ENCODE assay signal across 24 cellular contexts in the genomic region with DNA sequence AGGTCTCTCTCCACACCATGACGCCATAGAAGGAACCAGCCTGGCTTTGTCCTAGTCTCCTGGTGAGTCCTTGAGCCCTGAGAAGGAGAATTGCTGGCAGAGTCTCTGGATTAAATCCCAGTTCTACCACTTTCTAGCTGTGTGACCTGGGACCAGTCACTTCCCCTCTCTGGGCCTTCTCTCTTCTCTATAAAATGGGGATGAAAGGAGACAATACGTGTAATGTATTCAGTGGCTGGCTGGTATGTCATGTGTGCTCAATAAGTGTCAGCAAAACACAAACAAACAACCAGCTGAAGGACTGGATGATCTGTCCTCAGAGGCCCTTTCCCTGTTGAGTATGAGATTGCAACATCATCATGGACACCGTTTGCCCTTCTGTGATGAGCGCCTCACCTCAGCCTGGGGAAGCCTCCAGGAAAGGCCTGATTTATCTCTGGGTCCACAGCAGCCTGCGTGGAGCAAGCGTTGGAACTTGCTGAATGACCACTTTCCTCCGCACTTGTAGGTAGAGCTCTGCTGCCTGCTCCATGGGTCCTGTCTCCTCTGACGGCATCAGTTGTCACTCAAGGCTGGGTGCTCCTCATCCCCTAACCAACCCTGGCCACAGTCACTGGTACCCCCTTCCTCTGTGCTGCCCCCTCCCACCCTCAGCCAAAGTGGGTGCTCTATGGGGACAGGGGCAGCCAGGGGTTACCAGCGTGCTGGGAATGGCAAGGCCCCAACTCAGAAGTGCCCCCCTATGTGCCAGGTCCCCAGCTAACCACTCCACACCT. TPM values are rescaled to one million over a fixed set of nuclear protein-coding genes. Genes with fewer than 3 reads are reported as not detected.
DNase-seq lines count a peak whose midpoint lies in the region; ATAC-seq, FAIRE-seq and TF ChIP-seq lines count a peak whose summit lies in the region.
"Had no signal": no experiment of that assay in that cellular context is flagged by ENCODE, and none has a peak within 500 bp of the region (broad histone marks: within the 10 kb centered on the region; RNA-seq: fewer than 3 reads in every experiment).

No MANE protein-coding gene starts in this region.

- TF ChIP-seq CTCF in H1 (IDR thresholded peaks at IDR 0.05; ENCODE audit: control extremely low read depth in 1 of 3, insufficient read depth in 1 of 3, low read depth in 1 of 3, low read length in 3 of 3) (no peak), right lobe of liver (IDR thresholded peaks at IDR 0.05) (no peak)

- CTCF ChIA-PET in H1 (lab: Charles Lee; ENCODE audit: partially characterized antibody), result interaction anchor here (0.6 to 19.2 kb wide), 8 partner anchors 11 to 342 kb away, joined by 3 to 234 read pairs (median 3); no protein-coding TSS in a partner anchor

- no peak overlapping the region for H4K91ac ChIP-seq in H1 (replicated peaks; ENCODE audit: insufficient read length, low read length)

- TF ChIP-seq POLR2A in H1 (IDR thresholded peaks at IDR 0.05; ENCODE audit: control extremely low read depth in 1 of 2, low read depth in 2 of 2, low read length in 2 of 2), result no peak
- no peak for TF ChIP-seq POLR2A in right lobe of liver (IDR thresholded peaks at IDR 0.05)

- no peak overlapping the region for H2BK15ac ChIP-seq in H1 (ENCODE audit: low read length)

- no peak for TF ChIP-seq RAD21 in H1 (IDR thresholded peaks at IDR 0.05 in 1 of 2, conservative IDR thresholded peaks at IDR 0.05 in 1 of 2; ENCODE audit: low read depth in 2 of 2, low read length in 2 of 2)

- no peak overlapping the region for H2BK5ac ChIP-seq in H1 (ENCODE audit: low read depth, low read length)

- H3K9ac ChIP-seq in H1 (replicated peaks in 1 of 4; ENCODE audit: extremely low read depth in 1 of 4, low read depth in 3 of 4, low read length in 3 of 4), result no peak overlapping the region

- no peak overlapping the region for H3K23ac ChIP-seq in H1 (ENCODE audit: insufficient read length)

- no peak overlapping the region for H3K18ac ChIP-seq in H1 (ENCODE audit: extremely low read depth, low read length)

- peaks cover 0 to 24% (median 8%) of the 10 kb centered on the region in 4 experiments; a peak in 6 of 7 replicates for H3K4me1 ChIP-seq in H1 (replicated peaks in 1 of 4; ENCODE audit: control insufficient read depth in 3 of 4, insufficient read depth in 4 of 4, low read length in 3 of 4)
- H3K4me1 ChIP-seq in right lobe of liver, result peaks cover 0 to 19% (median 9%) of the 10 kb centered on the region in 4 donors

- H3K27me3 ChIP-seq in H1 (replicated peaks in 1 of 4; ENCODE audit: control insufficient read depth in 3 of 4, extremely low read depth in 1 of 4, insufficient read depth in 3 of 4, low read length in 3 of 4) (peaks cover 3 to 10% (median 7%) of the 10 kb centered on the region in 4 experiments; a peak in 6 of 7 replicates), right lobe of liver (no peaks in the 10 kb centered on the region)

- intact Hi-C loops in right lobe of liver (cut with DNase I), result no loop called here

- no peak overlapping the region for H2AK5ac ChIP-seq in H1 (ENCODE audit: low read depth, low read length)

- H2AFZ ChIP-seq in H1 (ENCODE audit: low read length), result no peak overlapping the region

- 0 out of 2 replicates have a peak overlapping the region, but pooled peaks have one; percentile 10 for H2BK12ac ChIP-seq in H1 (ENCODE audit: low read depth, low read length)

- no peak for FAIRE-seq in H1 (lab: Jason Lieb, UNC)

- H3K27ac ChIP-seq in H1 (ENCODE audit: low read depth, low read length), result no peak overlapping the region
- no peak overlapping the region for H3K27ac ChIP-seq in right lobe of liver
- H3K27ac ChIP-seq: dorsolateral prefrontal cortex, left ventricle myocardium inferior had no signal

- no peaks in the 10 kb centered on the region for H3K79me2 ChIP-seq in H1 (ENCODE audit: control insufficient read depth in 1 of 2, insufficient read depth in 2 of 2, low read length in 2 of 2)

- no peak overlapping the region for H3K4ac ChIP-seq in H1 (replicated peaks; ENCODE audit: insufficient read length, low read depth, low read length)

- H4K8ac ChIP-seq in H1 (ENCODE audit: extremely low read depth, insufficient read depth, low read length), result no peak overlapping the region

- POLR2A ChIA-PET in H1 (lab: Charles Lee; ENCODE audit: partially characterized antibody), result interaction anchor here (0.8 to 1.5 kb wide), 2 partner anchors 26 to 84 kb away, joined by 3 to 4 read pairs; no protein-coding TSS in a partner anchor

- ATAC-seq in right lobe of liver (peak; percentile 80 to 94 (median 86)), GM21515 (IDR thresholded peaks at IDR 0.05; ENCODE audit: unreplicated experiment) (no peak)
- ATAC-seq: activated naive CD8-positive, alpha-beta T cell treated with anti-CD3 and anti-CD28 coated beads, Interleukin-2, amount 50 U/mL, for 24 hours; esophagus mucosa had no signal

- no peak for TF ChIP-seq EP300 in H1 (IDR thresholded peaks at IDR 0.05; ENCODE audit: borderline replicate concordance in 1 of 2, low read depth in 2 of 2, low read length in 2 of 2)

- no peak overlapping the region for H2BK20ac ChIP-seq in H1 (ENCODE audit: low read length)

- DNase-seq in EH (ENCODE audit: low read depth) (peak; percentile 9), HuH-7.5 (ENCODE audit: low spot score) (peak; percentile 94), H1 (ENCODE audit: low read depth in 1 of 2, low spot score in 2 of 2) (peak in 1 of 2 experiments; percentile 45), right lobe of liver (no peak), DMS79 treated with DMSO at 0.1 percent for 48 hours (lab: John Stamatoyannopoulos, UW) (no peak), NCI-H510A (lab: John Stamatoyannopoulos, UW) (no peak), RPMI8226 (no peak)
- DNase-seq: activated CD4-positive, alpha-beta T cell treated with anti-CD3 and anti-CD28 coated beads, Interleukin-2, amount 10 ng/mL, durations not matched to agents 7 days and 5 days; activated CD8-positive, alpha-beta memory T cell treated with anti-CD3 and anti-CD28 coated beads, Interleukin-2, amount 50 U/mL, for 4 hours; activated naive CD8-positive, alpha-beta T cell treated with anti-CD3 and anti-CD28 coated beads, Interleukin-2, amount 50 U/mL, for 24 hours; CD8-positive, alpha-beta memory T cell; DND-41; glutamatergic neuron; left ventricle myocardium inferior; mucosa of descending colon; MV-4-11; NCI-H187; NCI-H446 treated with DMSO at 0.1 percent for 48 hours had no signal

- no peak overlapping the region for H4K5ac ChIP-seq in H1 (ENCODE audit: insufficient read length, low read depth, low read length)

- H4K20me1 ChIP-seq in H1 (replicated peaks in 1 of 2; ENCODE audit: control insufficient read depth in 1 of 2, insufficient read depth in 2 of 2, low read length in 2 of 2), result no peaks in the 10 kb centered on the region

- H2BK120ac ChIP-seq in H1 (replicated peaks; ENCODE audit: low read depth, low read length), result no peak overlapping the region

- H3K36me3 ChIP-seq in H1 (ENCODE audit: control insufficient read depth in 2 of 4, insufficient read depth in 4 of 4, low read length in 3 of 4) (no peaks in the 10 kb centered on the region), right lobe of liver (no peaks in the 10 kb centered on the region)
- H3K36me3 ChIP-seq: left ventricle myocardium inferior had no signal

- no peak overlapping the region for H3K56ac ChIP-seq in H1 (replicated peaks; ENCODE audit: insufficient read length, low read depth, low read length)

- no peak overlapping the region for H3K14ac ChIP-seq in H1 (ENCODE audit: insufficient read length)

- H3K4me2 ChIP-seq in H1 (ENCODE audit: insufficient read depth in 1 of 2, low read depth in 2 of 2, low read length in 2 of 2), result no peak overlapping the region

- WGBS in H1 (ENCODE audit: extremely low coverage in 1 of 2, insufficient coverage in 1 of 2, insufficient read length in 1 of 2, insufficient replicate concordance in 2 of 2, low coverage in 1 of 2, low lambda C conversion rate in 2 of 2, missing lambda C conversion rate in 1 of 2), 2 experiments, result 83% methylated on average over 9 of the region's 9 CpGs; no CpG with 5 or more reads in 1 of the 2 experiments
- WGBS in right lobe of liver (ENCODE audit: insufficient coverage, low coverage, low lambda C conversion rate, missing lambda C conversion rate), result 36% methylated on average over 4 of the region's 9 CpGs

- no peaks in the 10 kb centered on the region for H3K79me1 ChIP-seq in H1 (ENCODE audit: low read depth, low read length)

- no peaks in the 10 kb centered on the region for H3K9me3 ChIP-seq in H1 (ENCODE audit: insufficient read depth in 2 of 2, low read depth in 1 of 2, low read length in 1 of 2)
- H3K9me3 ChIP-seq in right lobe of liver, result no peaks in the 10 kb centered on the region
- H3K9me3 ChIP-seq: left ventricle myocardium inferior, mucosa of descending colon had no signal

- no peaks in the 10 kb centered on the region for H3K23me2 ChIP-seq in H1 (ENCODE audit: low read depth, low read length)

- H3K4me3 ChIP-seq in H1 (ENCODE audit: extremely low read depth in 1 of 4, insufficient read depth in 2 of 4, low read depth in 3 of 4, low read length in 4 of 4) (no peak overlapping the region), right lobe of liver (no peak overlapping the region)
- H3K4me3 ChIP-seq: dorsolateral prefrontal cortex, left ventricle myocardium inferior, mucosa of descending colon had no signal

TF ChIP-seq in H1, 55 proteins besides CTCF, POLR2A, EP300 and RAD21 (continues in another document):
- TF ChIP-seq POLR2AphosphoS5 (IDR thresholded peaks at IDR 0.05; ENCODE audit: low read depth, low read length), result no peak

RNA-seq across cellular contexts. Expression of a gene that starts 3.6 kb away (rescaled TPM):
- 0.42 and 0.58 TPM in 2 replicates for total RNA-seq in H1 (2021; fragmentation: NEBNext Ultra II Directional; extraction: Animal tissue kit (Norgen Biotek cat#: 25700))
- 0.29 and 0.74 TPM in 2 replicates for polyA plus RNA-seq in H1 (2011; rRNA removed)
- 0.34 TPM for polyA plus RNA-seq in H1 (2011; cell fraction: cytosol; rRNA removed)
- 0.37 TPM for polyA plus RNA-seq in H1 (2011; cell fraction: nucleus; rRNA removed)
- polyA plus RNA-seq in H1 (2012, experiment 1 of 2), result 0.27 to 0.74 TPM (median 0.45 TPM) in 3 of 4 replicates, not detected in the other
- 0.16 TPM for polyA plus RNA-seq in H1 (2012, experiment 2 of 2)
- polyA plus RNA-seq in H1 (2013, experiment 1 of 2), result 0.22 TPM
- 0.17 TPM for polyA plus RNA-seq in H1 (2013, experiment 2 of 2)
- 0.47 and 0.90 TPM in 2 replicates for polyA minus RNA-seq in H1 (2011; rRNA and poly(A)+ RNA removed)
- not detected for polyA minus RNA-seq in H1 (2011; cell fraction: cytosol; rRNA and poly(A)+ RNA removed)
- 0.30 TPM for polyA minus RNA-seq in H1 (2011; cell fraction: nucleus; rRNA and poly(A)+ RNA removed)
- under 1 TPM in 1 of 6 experiments, not detected in 5; 0.26 TPM for total RNA-seq in right lobe of liver
- total RNA-seq: activated CD4-positive, alpha-beta T cell treated with anti-CD3 and anti-CD28 coated beads, Interleukin-2, amount 10 ng/mL, durations not matched to agents 7 days and 5 days; CD8-positive, alpha-beta memory T cell; esophagus mucosa; H4; left ventricle myocardium inferior; pulmonary artery endothelial cell; T-helper 1 cell treated with Interleukin-12 subunit alpha and Interleukin-12 subunit beta and Interleukin-4 antibody, amounts not matched to agents 30 ng/mL and 1 ng/mL, for 36 hours had no signal
- polyA plus RNA-seq: CD8-positive, alpha-beta memory T cell had no signal

Comparison
In these comparisons a context has a peak if more than half of its experiments do, and no peak if none do; other contexts are left out.
1. DNase-seq: peak in EH (single experiment) and HuH-7.5 (single experiment); none in right lobe of liver (0 of 3), DMS79 treated with DMSO at 0.1 percent for 48 hours (single experiment), NCI-H510A (single experiment) and RPMI8226 (single experiment).